ENCODE assay signal across 9 cellular contexts in genomic region chr4:26342328-26343040, GRCh38. TPM values are rescaled to one million over a fixed set of nuclear protein-coding genes. Genes with fewer than 3 reads are reported as not detected.
DNase-seq lines count a peak whose midpoint lies in the region; ATAC-seq and TF ChIP-seq lines count a peak whose summit lies in the region.
"Had no signal": no experiment of that assay in that cellular context is flagged by ENCODE, and none has a peak within 500 bp of the region (broad histone marks: within the 10 kb centered on the region; RNA-seq: fewer than 3 reads in every experiment).

No MANE protein-coding gene starts in this region.

- peak overlapping the region; percentile 97 for H3K27ac ChIP-seq in substantia nigra (ENCODE audit: low read depth, low read length, poor library complexity, severe bottlenecking)

- no peak for DNase-seq in activated CD8-positive, alpha-beta memory T cell treated with anti-CD3 and anti-CD28 coated beads, Interleukin-2, amount 10 ng/mL, durations not matched to agents 7 days and 5 days
- no peak for DNase-seq in activated CD8-positive, alpha-beta memory T cell treated with anti-CD3 and anti-CD28 coated beads, Interleukin-2, amount 50 U/mL, for 4 hours
- DNase-seq in foreskin melanocyte (peak; percentile 54), substantia nigra (lab: John Stamatoyannopoulos, UW) (no peak), immature natural killer cell (no peak), DMS79 (lab: John Stamatoyannopoulos, UW) (no peak)
- DNase-seq: CD4-positive, CD25-positive, alpha-beta regulatory T cell had no signal

- CTCF ChIA-PET in activated CD8-positive, alpha-beta memory T cell treated with anti-CD3 and anti-CD28 coated beads, Interleukin-2, amount 10 ng/mL, durations not matched to agents 7 days and 5 days (lab: Charles Lee) = interaction anchor here (1.8 to 3.7 kb wide), 2 partner anchors 68 to 354 kb away, joined by 8 to 10 read pairs; no protein-coding TSS in a partner anchor

- H3K36me3 Mint-ChIP-seq in activated CD8-positive, alpha-beta memory T cell treated with anti-CD3 and anti-CD28 coated beads, Interleukin-2, amount 10 ng/mL, durations not matched to agents 7 days and 5 days = peaks cover 5% of the 10 kb centered on the region
- peaks cover 0 to 2% (median 0%) of the 10 kb centered on the region in 3 donors for H3K36me3 Mint-ChIP-seq in immature natural killer cell

- H3K9me3 Mint-ChIP-seq in activated CD8-positive, alpha-beta memory T cell treated with anti-CD3 and anti-CD28 coated beads, Interleukin-2, amount 10 ng/mL, durations not matched to agents 7 days and 5 days (ENCODE audit: low read depth) = no peaks in the 10 kb centered on the region
- H3K9me3 Mint-ChIP-seq in immature natural killer cell = no peaks in the 10 kb centered on the region
- H3K9me3 Mint-ChIP-seq: CD4-positive, CD25-positive, alpha-beta regulatory T cell had no signal

- peak; percentile 49 for ATAC-seq in activated CD8-positive, alpha-beta memory T cell treated with anti-CD3 and anti-CD28 coated beads, Interleukin-2, amount 10 ng/mL, durations not matched to agents 7 days and 5 days
- ATAC-seq in SK-N-SH treated with all-trans-retinoic acid at 6 μM for 48 hours (peak; percentile 97), HG03520 (IDR thresholded peaks at IDR 0.05; ENCODE audit: unreplicated experiment) (no peak)

- peaks cover 44% of the 10 kb centered on the region for H3K4me1 Mint-ChIP-seq in activated CD8-positive, alpha-beta memory T cell treated with anti-CD3 and anti-CD28 coated beads, Interleukin-2, amount 10 ng/mL, durations not matched to agents 7 days and 5 days
- H3K4me1 Mint-ChIP-seq in immature natural killer cell = peaks cover 22 to 52% of the 10 kb centered on the region in 2 donors

- no peaks in the 10 kb centered on the region for H3K27me3 Mint-ChIP-seq in activated CD8-positive, alpha-beta memory T cell treated with anti-CD3 and anti-CD28 coated beads, Interleukin-2, amount 10 ng/mL, durations not matched to agents 7 days and 5 days
- peaks cover 0 to 2% (median 0%) of the 10 kb centered on the region in 3 donors for H3K27me3 Mint-ChIP-seq in immature natural killer cell (ENCODE audit: low read depth in 3 of 3)
- H3K27me3 Mint-ChIP-seq: CD4-positive, CD25-positive, alpha-beta regulatory T cell had no signal

- H3K4me3 Mint-ChIP-seq in activated CD8-positive, alpha-beta memory T cell treated with anti-CD3 and anti-CD28 coated beads, Interleukin-2, amount 10 ng/mL, durations not matched to agents 7 days and 5 days = no peak overlapping the region
- no peak overlapping the region for H3K4me3 Mint-ChIP-seq in immature natural killer cell

- no peak overlapping the region for H3K27ac Mint-ChIP-seq in activated CD8-positive, alpha-beta memory T cell treated with anti-CD3 and anti-CD28 coated beads, Interleukin-2, amount 10 ng/mL, durations not matched to agents 7 days and 5 days
- no peak overlapping the region for H3K27ac Mint-ChIP-seq in immature natural killer cell

TF ChIP-seq in SK-N-SH treated with all-trans-retinoic acid at 6 μM for 48 hours, 23 proteins besides CTCF, POLR2A, EP300 and RAD21:
- TF ChIP-seq GLIS3 (CRISPR knock-in tag; IDR thresholded peaks at IDR 0.05) (no peak), SNAI2 (CRISPR knock-in tag; IDR thresholded peaks at IDR 0.05) (no peak), TOX (CRISPR knock-in tag; IDR thresholded peaks at IDR 0.05; ENCODE audit: borderline replicate concordance) (no peak), ZNF565 (CRISPR knock-in tag; conservative IDR thresholded peaks at IDR 0.05; ENCODE audit: low read depth) (no peak), CSRNP3 (CRISPR knock-in tag; IDR thresholded peaks at IDR 0.05) (no peak), TCF4 (CRISPR knock-in tag; IDR thresholded peaks at IDR 0.05; ENCODE audit: borderline replicate concordance) (no peak), ISL1 (CRISPR knock-in tag; IDR thresholded peaks at IDR 0.05) (no peak), POU6F1 (CRISPR knock-in tag; IDR thresholded peaks at IDR 0.05; ENCODE audit: borderline replicate concordance, low read depth) (no peak), OSR1 (CRISPR knock-in tag; IDR thresholded peaks at IDR 0.05) (no peak), PPARA (CRISPR knock-in tag; IDR thresholded peaks at IDR 0.05; ENCODE audit: borderline replicate concordance) (no peak), RARB (CRISPR knock-in tag; IDR thresholded peaks at IDR 0.05) (no peak), CREB5 (CRISPR knock-in tag; IDR thresholded peaks at IDR 0.05; ENCODE audit: low read depth) (no peak), ZFP3 (CRISPR knock-in tag; IDR thresholded peaks at IDR 0.05) (no peak), CSDC2 (CRISPR knock-in tag; IDR thresholded peaks at IDR 0.05) (no peak), ARNTL (CRISPR knock-in tag; IDR thresholded peaks at IDR 0.05; ENCODE audit: borderline replicate concordance, low read depth) (no peak), PATZ1 (CRISPR knock-in tag; IDR thresholded peaks at IDR 0.05; ENCODE audit: borderline replicate concordance) (no peak)

RNA-seq across cellular contexts. Expression of gene RBPJ, which starts 21.7 kb away (rescaled TPM):
- 100 to 1,000 TPM in 1 of 2 experiments, 10 to 100 TPM in 1; 73.3 to 163 TPM for total RNA-seq in activated CD8-positive, alpha-beta memory T cell treated with anti-CD3 and anti-CD28 coated beads, Interleukin-2, amount 10 ng/mL, durations not matched to agents 7 days and 5 days
- polyA plus RNA-seq in immature natural killer cell = 10 to 100 TPM; 39.8 to 67.3 (median 55.9) TPM
